ENCODE assay signal across 13 cellular contexts in genomic region chr1:11701551-11701961, GRCh38. TPM values are rescaled to one million over a fixed set of nuclear protein-coding genes. Genes with fewer than 3 reads are reported as not detected.
DNase-seq lines count a peak whose midpoint lies in the region; ATAC-seq and TF ChIP-seq lines count a peak whose summit lies in the region.
"Had no signal": no experiment of that assay in that cellular context is flagged by ENCODE, and none has a peak within 500 bp of the region (broad histone marks: within the 10 kb centered on the region; RNA-seq: fewer than 3 reads in every experiment).

No MANE protein-coding gene starts in this region.

- H2BK5ac ChIP-seq in mesendoderm (ENCODE audit: low read length) = no peak overlapping the region

- H3K79me2 ChIP-seq in mesendoderm (ENCODE audit: control insufficient read depth, insufficient read depth, low read length) = no peaks in the 10 kb centered on the region

- H3K27me3 ChIP-seq in MG63 = no peaks in the 10 kb centered on the region
- H3K27me3 ChIP-seq in mesendoderm (ENCODE audit: insufficient read depth, low read length, poor library complexity) = no peaks in the 10 kb centered on the region

- no peak for ATAC-seq in HG03460 (IDR thresholded peaks at IDR 0.05; ENCODE audit: unreplicated experiment)
- ATAC-seq: activated T-cell treated with anti-CD3 and anti-CD28 coated beads, Interleukin-2, amount 50 U/mL, for 4 hours had no signal

- no peak overlapping the region for H3K4me2 ChIP-seq in mesendoderm (ENCODE audit: low read length)

- no peaks in the 10 kb centered on the region for H3K36me3 Mint-ChIP-seq in nephron (ENCODE audit: low read depth)
- no peaks in the 10 kb centered on the region for H3K36me3 Mint-ChIP-seq in activated T-cell treated with anti-CD3 and anti-CD28 coated beads, Interleukin-2, amount 50 U/mL, for 24 hours (ENCODE audit: low read depth)

- TF ChIP-seq CTCF in nephron (IDR thresholded peaks at IDR 0.05; ENCODE audit: unreplicated experiment in 3 of 3) = no peak

- H3K9ac ChIP-seq in mesendoderm (ENCODE audit: low read length) = no peak overlapping the region

- peaks cover 31% of the 10 kb centered on the region for H3K4me1 Mint-ChIP-seq in nephron
- H3K4me1 Mint-ChIP-seq in activated T-cell treated with anti-CD3 and anti-CD28 coated beads, Interleukin-2, amount 50 U/mL, for 24 hours (ENCODE audit: low read depth) = peaks cover 4% of the 10 kb centered on the region

- H3K27ac ChIP-seq in mesendoderm (ENCODE audit: low read depth, low read length) = no peak overlapping the region
- H3K27ac ChIP-seq: C4-2B, spleen had no signal

- WGBS in mesendoderm (ENCODE audit: extremely low coverage, insufficient coverage, low lambda C conversion rate) = no CpG with 5 or more reads among the region's 15 CpGs

- H2AK5ac ChIP-seq in mesendoderm (ENCODE audit: low read length) = no peak overlapping the region

- peak overlapping the region in 1 of 3 experiments; percentile 45 for H3K4me3 Mint-ChIP-seq in nephron
- H3K4me3 Mint-ChIP-seq in activated T-cell treated with anti-CD3 and anti-CD28 coated beads, Interleukin-2, amount 50 U/mL, for 24 hours = no peak overlapping the region
- H3K4me3 Mint-ChIP-seq: activated T-cell treated with anti-CD3 and anti-CD28 coated beads, Interleukin-2, amount 50 U/mL, for 4 hours had no signal

- no peak overlapping the region for H3K4ac ChIP-seq in mesendoderm (ENCODE audit: low read depth, low read length)

- H3K27ac Mint-ChIP-seq in nephron = peak overlapping the region; percentile 47 to 68 (median 65)
- no peak overlapping the region for H3K27ac Mint-ChIP-seq in activated T-cell treated with anti-CD3 and anti-CD28 coated beads, Interleukin-2, amount 50 U/mL, for 24 hours

- H2BK15ac ChIP-seq in mesendoderm (replicated peaks; ENCODE audit: low read depth) = no peak overlapping the region

- no peaks in the 10 kb centered on the region for H3K9me3 Mint-ChIP-seq in nephron
- H3K9me3 Mint-ChIP-seq in activated T-cell treated with anti-CD3 and anti-CD28 coated beads, Interleukin-2, amount 50 U/mL, for 24 hours = no peaks in the 10 kb centered on the region
- H3K9me3 Mint-ChIP-seq: activated T-cell treated with anti-CD3 and anti-CD28 coated beads, Interleukin-2, amount 50 U/mL, for 4 hours had no signal

- no peak overlapping the region for H2BK120ac ChIP-seq in mesendoderm (ENCODE audit: low read depth, low read length)

- H3K27me3 Mint-ChIP-seq in nephron (ENCODE audit: low read depth) = peaks cover 38% of the 10 kb centered on the region
- peaks cover 11% of the 10 kb centered on the region for H3K27me3 Mint-ChIP-seq in activated T-cell treated with anti-CD3 and anti-CD28 coated beads, Interleukin-2, amount 50 U/mL, for 24 hours

- DNase-seq in AG20443 (ENCODE audit: low spot score) = peak; percentile 69
- peak; percentile 40 for DNase-seq in MG63
- DNase-seq in cerebellar nuclear complex (lab: John Stamatoyannopoulos, UW) = peak; percentile 40 to 75
- no peak for DNase-seq in NK-92 treated with Interleukin-12 subunit alpha and Interleukin-12 subunit beta, amount 100 ng/mL, for 24 hours (lab: John Stamatoyannopoulos, UW)
- DNase-seq in mesendoderm = no peak
- DNase-seq in activated T-cell treated with anti-CD3 and anti-CD28 coated beads, Interleukin-2, amount 50 U/mL, for 24 hours = no peak
- DNase-seq: activated CD4-positive, CD25-positive, alpha-beta regulatory T cell; activated T-cell treated with anti-CD3 and anti-CD28 coated beads, Interleukin-2, amount 50 U/mL, for 4 hours; NCI-H748 treated with DMSO at 0.1 percent for 48 hours; spleen had no signal

- H3K4me1 ChIP-seq in mesendoderm (ENCODE audit: control insufficient read depth, low read depth, low read length) = peaks cover 6% of the 10 kb centered on the region

- H3K79me1 ChIP-seq in mesendoderm (ENCODE audit: low read length) = peaks cover 5% of the 10 kb centered on the region

- H4K8ac ChIP-seq in mesendoderm (ENCODE audit: low read depth, low read length) = no peak overlapping the region

- no peak overlapping the region for H4K5ac ChIP-seq in mesendoderm (ENCODE audit: low read length)

- H3K4me3 ChIP-seq in MG63 = no peak overlapping the region
- no peak overlapping the region for H3K4me3 ChIP-seq in mesendoderm (ENCODE audit: low read length)
- H3K4me3 ChIP-seq: spleen had no signal

- no peak overlapping the region for H3K23ac ChIP-seq in mesendoderm (ENCODE audit: low read length)

- H3K9me3 ChIP-seq in MG63 = no peaks in the 10 kb centered on the region
- H3K9me3 ChIP-seq: spleen had no signal

- H3K18ac ChIP-seq in mesendoderm (ENCODE audit: low read length) = no peak overlapping the region

- H3K36me3 ChIP-seq in MG63 (no peaks in the 10 kb centered on the region), mesendoderm (ENCODE audit: control insufficient read depth, insufficient read depth, low read length) (no peaks in the 10 kb centered on the region)
- H3K36me3 ChIP-seq: spleen had no signal

- H3K56ac ChIP-seq in mesendoderm (ENCODE audit: low read length) = no peak overlapping the region

RNA-seq across cellular contexts. Expression of gene DRAXIN, which starts 10.0 kb away (rescaled TPM):
- 0.36 TPM in 1 of 2 replicates, not detected in the other for total RNA-seq in MG63 (2014; rRNA removed; shearing (Covaris generic); ENCODE audit: low replicate concordance)
- polyA plus RNA-seq in mesendoderm (2013, experiment 1 of 2) = 5.6 TPM
- polyA plus RNA-seq in mesendoderm (2013, experiment 2 of 2) = 5.8 TPM

RNA-seq across cellular contexts. Expression of gene MAD2L2, which starts 20.6 kb away (rescaled TPM):
- 60.2 and 71.1 TPM in 2 replicates for total RNA-seq in MG63 (2014; rRNA removed; shearing (Covaris generic); ENCODE audit: low replicate concordance)
- 128 TPM for polyA plus RNA-seq in mesendoderm (2013, experiment 1 of 2)
- 136 TPM for polyA plus RNA-seq in mesendoderm (2013, experiment 2 of 2)

RNA-seq across cellular contexts. Expression of gene AGTRAP, which starts 34.4 kb away (rescaled TPM):
- 43.5 and 53.7 TPM in 2 replicates for total RNA-seq in MG63 (2014; rRNA removed; shearing (Covaris generic); ENCODE audit: low replicate concordance)
- polyA plus RNA-seq in mesendoderm (2013, experiment 1 of 2) = 37.9 TPM
- polyA plus RNA-seq in mesendoderm (2013, experiment 2 of 2) = 38.7 TPM

RNA-seq across cellular contexts. Expression of gene FBXO6, which starts 37.6 kb away (rescaled TPM):
- 9.7 and 17.3 TPM in 2 replicates for total RNA-seq in MG63 (2014; rRNA removed; shearing (Covaris generic); ENCODE audit: low replicate concordance)
- polyA plus RNA-seq in mesendoderm (2013, experiment 1 of 2) = 0.55 TPM
- polyA plus RNA-seq in mesendoderm (2013, experiment 2 of 2) = 0.50 TPM

RNA-seq across cellular contexts. Expression of gene FBXO44, which starts 46.9 kb away (rescaled TPM):
- total RNA-seq in MG63 (2014; rRNA removed; shearing (Covaris generic); ENCODE audit: low replicate concordance) = 11.3 and 23.1 TPM in 2 replicates
- 8.0 TPM for polyA plus RNA-seq in mesendoderm (2013, experiment 1 of 2)
- polyA plus RNA-seq in mesendoderm (2013, experiment 2 of 2) = 8.6 TPM

Comparison
In these comparisons a context has a peak if more than half of its experiments do, and no peak if none do; other contexts are left out.
1. DNase-seq: peak in AG20443 (single experiment), MG63 (single experiment) and cerebellar nuclear complex (2 of 2); none in NK-92 treated with Interleukin-12 subunit alpha and Interleukin-12 subunit beta, amount 100 ng/mL, for 24 hours (single experiment), mesendoderm (single experiment) and activated T-cell treated with anti-CD3 and anti-CD28 coated beads, Interleukin-2, amount 50 U/mL, for 24 hours (single experiment).